20 cellular contexts compared by ENCODE assay signal in genomic region chr17:4119299-4119698, GRCh38. TPM values are rescaled to one million over a fixed set of nuclear protein-coding genes. Genes with fewer than 3 reads are reported as not detected.
DNase-seq lines count a peak whose midpoint lies in the region; ATAC-seq and TF ChIP-seq lines count a peak whose summit lies in the region.
"Had no signal": no experiment of that assay in that cellular context is flagged by ENCODE, and none has a peak within 500 bp of the region (broad histone marks: within the 10 kb centered on the region; RNA-seq: fewer than 3 reads in every experiment).

No MANE protein-coding gene starts in this region.

- H3K4me1 Mint-ChIP-seq in memory B cell: peaks cover 4% of the 10 kb centered on the region
- H3K4me1 Mint-ChIP-seq in stimulated activated effector memory CD8-positive, alpha-beta T cell treated with anti-CD3 and anti-CD28 coated beads, Interleukin-12 subunit alpha, Interleukin-12 subunit beta, amount 100 ng/mL, for 72 hours: no peaks in the 10 kb centered on the region
- no peaks in the 10 kb centered on the region for H3K4me1 Mint-ChIP-seq in activated CD8-positive, alpha-beta memory T cell treated with anti-CD3 and anti-CD28 coated beads, Interleukin-2, amount 10 ng/mL, durations not matched to agents 7 days and 5 days
- H3K4me1 Mint-ChIP-seq: B cell had no signal

- H2AFZ ChIP-seq in PC-9 (no peak overlapping the region), OCI-LY7 (ENCODE audit: low read length) (no peak overlapping the region)

- peaks cover 15% of the 10 kb centered on the region; the same call in 1 of the 2 replicates for H3F3A ChIP-seq in PC-9 (ENCODE audit: insufficient read depth, low read depth)

- TF ChIP-seq CTCF in PC-9 (conservative IDR thresholded peaks at IDR 0.05) (no peak), OCI-LY7 (conservative IDR thresholded peaks at IDR 0.05; ENCODE audit: low read length) (no peak)

- intact Hi-C loops in Right ventricle myocardium superior (cut with DNase I) (no loop called here), left cardiac atrium (cut with DNase I) (loop anchor here in 1 of 2 donors (10.0 kb wide), 1 partner anchor 64 kb away; no protein-coding TSS in a partner anchor), PC-9 (cut with micrococcal nuclease; ENCODE audit: unreplicated experiment) (no loop called here), OCI-LY7 (cut with micrococcal nuclease; ENCODE audit: unreplicated experiment) (no loop called here)

- H3K4me3 Mint-ChIP-seq in memory B cell: no peak overlapping the region
- no peak overlapping the region for H3K4me3 Mint-ChIP-seq in stimulated activated effector memory CD8-positive, alpha-beta T cell treated with anti-CD3 and anti-CD28 coated beads, Interleukin-12 subunit alpha, Interleukin-12 subunit beta, amount 100 ng/mL, for 72 hours
- H3K4me3 Mint-ChIP-seq in activated CD8-positive, alpha-beta memory T cell treated with anti-CD3 and anti-CD28 coated beads, Interleukin-2, amount 10 ng/mL, durations not matched to agents 7 days and 5 days: no peak overlapping the region
- H3K4me3 Mint-ChIP-seq: B cell; CD4-positive, alpha-beta T cell; CD8-positive, alpha-beta T cell had no signal

- no TSS peak for BruUV-seq in PC-9 (replicated peaks; lab: Mats Ljungman, UMichigan)
- no TSS peak for BruUV-seq in OCI-LY7 (replicated peaks; lab: Mats Ljungman, UMichigan)

- H3K9me3 ChIP-seq in PC-9 (ENCODE audit: insufficient read depth, low read depth) (no peaks in the 10 kb centered on the region), OCI-LY7 (ENCODE audit: low read length) (no peaks in the 10 kb centered on the region)
- H3K9me3 ChIP-seq: A549; BLaER1 treated with 17β-estradiol and CSF1 and Interleukin-3, amounts not matched to agents 10 nM and 100 nM; Caco-2 had no signal

- H3K36me3 Mint-ChIP-seq in memory B cell: peaks cover 18% of the 10 kb centered on the region
- H3K36me3 Mint-ChIP-seq in stimulated activated effector memory CD8-positive, alpha-beta T cell treated with anti-CD3 and anti-CD28 coated beads, Interleukin-12 subunit alpha, Interleukin-12 subunit beta, amount 100 ng/mL, for 72 hours: peaks cover 98% of the 10 kb centered on the region
- peaks cover 19% of the 10 kb centered on the region for H3K36me3 Mint-ChIP-seq in activated CD8-positive, alpha-beta memory T cell treated with anti-CD3 and anti-CD28 coated beads, Interleukin-2, amount 10 ng/mL, durations not matched to agents 7 days and 5 days

- no peak for DNase-seq in Right ventricle myocardium superior
- DNase-seq in left cardiac atrium: no peak
- no peak for DNase-seq in PC-9
- DNase-seq in memory B cell (ENCODE audit: low spot score in 2 of 2): no peak
- no peak for DNase-seq in stimulated activated effector memory CD8-positive, alpha-beta T cell treated with anti-CD3 and anti-CD28 coated beads, Interleukin-12 subunit alpha, Interleukin-12 subunit beta, amount 100 ng/mL, for 72 hours (ENCODE audit: low spot score in 2 of 2)
- no peak for DNase-seq in activated CD8-positive, alpha-beta memory T cell treated with anti-CD3 and anti-CD28 coated beads, Interleukin-2, amount 10 ng/mL, durations not matched to agents 7 days and 5 days
- no peak for DNase-seq in ureter (ENCODE audit: low spot score)
- no peak for DNase-seq in OCI-LY7 (ENCODE audit: low spot score)
- DNase-seq: AML-193; Caco-2; Calu3; CD4-positive, alpha-beta T cell; CD8-positive, alpha-beta T cell; DMS79 treated with DMSO at 0.1 percent for 48 hours; GF-D8 had no signal

- POLR2A ChIA-PET in PC-9 (lab: Charles Lee; ENCODE audit: unreplicated experiment): no interaction called here
- POLR2A ChIA-PET in OCI-LY7 (lab: Charles Lee): no interaction called here

- peaks cover 19% of the 10 kb centered on the region for H3K4me1 ChIP-seq in PC-9 (replicated peaks; ENCODE audit: insufficient read depth)
- no peaks in the 10 kb centered on the region for H3K4me1 ChIP-seq in OCI-LY7 (ENCODE audit: insufficient read depth, low read length, poor library complexity, severe bottlenecking)
- H3K4me1 ChIP-seq: Caco-2 had no signal

- no peaks in the 10 kb centered on the region for H3K27me3 ChIP-seq in PC-9 (ENCODE audit: insufficient read depth, low read depth)
- H3K27me3 ChIP-seq: BLaER1 treated with 17β-estradiol and CSF1 and Interleukin-3, amounts not matched to agents 10 nM and 100 nM had no signal

- H3K27ac ChIP-seq in PC-9: no peak overlapping the region
- H3K27ac ChIP-seq in OCI-LY7 (ENCODE audit: low read depth, low read length, poor library complexity, severe bottlenecking): no peak overlapping the region
- H3K27ac ChIP-seq: 22Rv1; BLaER1 treated with 17β-estradiol and CSF1 and Interleukin-3, amounts not matched to agents 10 nM and 100 nM; C4-2B had no signal

- H3K79me2 ChIP-seq in PC-9 (ENCODE audit: low read depth) (no peaks in the 10 kb centered on the region; the same call in 1 of the 2 replicates), OCI-LY7 (ENCODE audit: insufficient read depth, low read depth, low read length) (no peaks in the 10 kb centered on the region)

- peaks cover 21% of the 10 kb centered on the region for H3K36me3 ChIP-seq in PC-9 (ENCODE audit: low read depth)
- peaks cover 69% of the 10 kb centered on the region for H3K36me3 ChIP-seq in OCI-LY7 (ENCODE audit: insufficient read depth, low read length)

- CTCF ChIA-PET in PC-9 (lab: Charles Lee) (no interaction called here), OCI-LY7 (lab: Charles Lee; ENCODE audit: unreplicated experiment) (no interaction called here)
- CTCF ChIA-PET in activated CD8-positive, alpha-beta memory T cell treated with anti-CD3 and anti-CD28 coated beads, Interleukin-2, amount 10 ng/mL, durations not matched to agents 7 days and 5 days (lab: Charles Lee): interaction anchor here (1.4 kb wide), 1 partner anchor 81 kb away, joined by 3 read pairs; no protein-coding TSS in a partner anchor

- H3K9me2 ChIP-seq in PC-9 (ENCODE audit: insufficient read depth) (no peaks in the 10 kb centered on the region), OCI-LY7 (ENCODE audit: insufficient read depth, low read length) (no peaks in the 10 kb centered on the region)

- H3K4me2 ChIP-seq in PC-9 (0 out of 2 replicates have a peak overlapping the region, but pooled peaks have one; percentile 20), OCI-LY7 (ENCODE audit: low read length) (no peak overlapping the region)
- H3K4me2 ChIP-seq: A549; BLaER1 treated with 17β-estradiol and CSF1 and Interleukin-3, amounts not matched to agents 10 nM and 100 nM had no signal

- ATAC-seq in Right ventricle myocardium superior (ENCODE audit: poor library complexity): peak; percentile 60
- no peak for ATAC-seq in left cardiac atrium
- no peak for ATAC-seq in memory B cell (ENCODE audit: low read depth)
- ATAC-seq in stimulated activated effector memory CD8-positive, alpha-beta T cell treated with anti-CD3 and anti-CD28 coated beads, Interleukin-12 subunit alpha, Interleukin-12 subunit beta, amount 100 ng/mL, for 72 hours: no peak
- ATAC-seq in activated CD8-positive, alpha-beta memory T cell treated with anti-CD3 and anti-CD28 coated beads, Interleukin-2, amount 10 ng/mL, durations not matched to agents 7 days and 5 days: no peak
- ATAC-seq: A549; CD8-positive, alpha-beta T cell had no signal

- peak overlapping the region; percentile 60 for H3K27ac Mint-ChIP-seq in memory B cell
- peak overlapping the region; percentile 34 for H3K27ac Mint-ChIP-seq in stimulated activated effector memory CD8-positive, alpha-beta T cell treated with anti-CD3 and anti-CD28 coated beads, Interleukin-12 subunit alpha, Interleukin-12 subunit beta, amount 100 ng/mL, for 72 hours
- no peak overlapping the region for H3K27ac Mint-ChIP-seq in activated CD8-positive, alpha-beta memory T cell treated with anti-CD3 and anti-CD28 coated beads, Interleukin-2, amount 10 ng/mL, durations not matched to agents 7 days and 5 days
- H3K27ac Mint-ChIP-seq: B cell; CD4-positive, alpha-beta T cell; CD8-positive, alpha-beta T cell had no signal

- no peaks in the 10 kb centered on the region for H3K27me3 Mint-ChIP-seq in memory B cell
- H3K27me3 Mint-ChIP-seq in activated CD8-positive, alpha-beta memory T cell treated with anti-CD3 and anti-CD28 coated beads, Interleukin-2, amount 10 ng/mL, durations not matched to agents 7 days and 5 days: no peaks in the 10 kb centered on the region
- H3K27me3 Mint-ChIP-seq: B cell; CD4-positive, alpha-beta T cell had no signal

- no peak overlapping the region for H3K4me3 ChIP-seq in PC-9
- H3K4me3 ChIP-seq in OCI-LY7 (ENCODE audit: low read depth, low read length, poor library complexity, severe bottlenecking): no peak overlapping the region
- H3K4me3 ChIP-seq: A549; BLaER1 treated with 17β-estradiol and CSF1 and Interleukin-3, amounts not matched to agents 10 nM and 100 nM had no signal

- H4K20me1 ChIP-seq in PC-9 (ENCODE audit: insufficient read depth) (peaks cover 7% of the 10 kb centered on the region), OCI-LY7 (ENCODE audit: insufficient read depth, low read length) (no peaks in the 10 kb centered on the region)

- H3K9me3 Mint-ChIP-seq in memory B cell: no peaks in the 10 kb centered on the region
- no peaks in the 10 kb centered on the region for H3K9me3 Mint-ChIP-seq in stimulated activated effector memory CD8-positive, alpha-beta T cell treated with anti-CD3 and anti-CD28 coated beads, Interleukin-12 subunit alpha, Interleukin-12 subunit beta, amount 100 ng/mL, for 72 hours
- no peaks in the 10 kb centered on the region for H3K9me3 Mint-ChIP-seq in activated CD8-positive, alpha-beta memory T cell treated with anti-CD3 and anti-CD28 coated beads, Interleukin-2, amount 10 ng/mL, durations not matched to agents 7 days and 5 days (ENCODE audit: low read depth)
- H3K9me3 Mint-ChIP-seq: CD4-positive, alpha-beta T cell; CD8-positive, alpha-beta T cell had no signal

RNA-seq across cellular contexts. Expression of gene ZZEF1, which starts 23.5 kb away (rescaled TPM):
- total RNA-seq in Right ventricle myocardium superior (32.1 TPM), left cardiac atrium (10 to 100 TPM; 26.5 to 38.4 TPM), PC-9 (2021) (39.5 and 42.9 TPM in 2 replicates), ureter (98.2 TPM), OCI-LY7 (2022) (51.5 and 54.9 TPM in 2 replicates)
- total RNA-seq in activated CD8-positive, alpha-beta memory T cell treated with anti-CD3 and anti-CD28 coated beads, Interleukin-2, amount 10 ng/mL, durations not matched to agents 7 days and 5 days: 10 to 100 TPM; 49.6 to 61.9 TPM
- 25.3 and 35.4 TPM in 2 replicates for total RNA-seq in OCI-LY7 (2014; rRNA removed; shearing (Covaris generic))

RNA-seq across cellular contexts. Expression of gene CYB5D2, which starts 23.7 kb away (rescaled TPM):
- 7.0 TPM for total RNA-seq in Right ventricle myocardium superior
- 10 to 100 TPM in 1 of 2 donors, 1 to 10 TPM in 1; 8.0 to 12.7 TPM for total RNA-seq in left cardiac atrium
- 40.5 and 52.4 TPM in 2 replicates for total RNA-seq in PC-9 (2021)
- 1 to 10 TPM; 7.2 to 8.6 TPM for total RNA-seq in activated CD8-positive, alpha-beta memory T cell treated with anti-CD3 and anti-CD28 coated beads, Interleukin-2, amount 10 ng/mL, durations not matched to agents 7 days and 5 days
- 26.7 TPM for total RNA-seq in ureter
- 6.9 and 18.5 TPM in 2 replicates for total RNA-seq in OCI-LY7 (2014; rRNA removed; shearing (Covaris generic))
- 16.7 and 17.2 TPM in 2 replicates for total RNA-seq in OCI-LY7 (2022)
